Comparison of ENCODE assay signal across 8 cellular contexts in the genomic region with DNA sequence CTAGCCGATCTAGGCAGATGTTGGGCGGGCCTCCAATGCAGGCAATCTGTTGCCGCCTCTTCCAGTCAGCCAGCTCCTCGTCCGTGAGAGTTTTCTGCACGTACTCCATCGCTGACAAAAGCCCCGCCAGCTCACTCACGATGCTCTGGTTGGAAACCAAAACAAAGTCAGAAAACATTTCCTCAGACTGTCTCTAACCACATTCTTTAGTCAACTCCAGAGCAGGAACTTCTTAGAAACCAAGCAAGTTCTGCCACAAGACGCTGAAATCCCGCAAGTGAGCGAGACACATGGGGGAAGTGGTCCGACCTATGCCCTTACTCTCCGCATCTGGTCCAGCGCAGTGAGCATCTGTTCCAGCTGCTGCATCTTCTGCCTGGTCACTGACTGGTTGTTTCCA. TPM values are rescaled to one million over a fixed set of nuclear protein-coding genes. Genes with fewer than 3 reads are reported as not detected.
DNase-seq lines count a peak whose midpoint lies in the region; ATAC-seq and TF ChIP-seq lines count a peak whose summit lies in the region.

No MANE protein-coding gene starts in this region.

- peak overlapping the region; percentile 34 for H3K4me3 Mint-ChIP-seq in activated CD4-positive, alpha-beta memory T cell treated with anti-CD3 and anti-CD28 coated beads, Interleukin-2, amount 10 ng/mL, durations not matched to agents 7 days and 5 days
- H3K4me3 Mint-ChIP-seq in memory B cell, result no peak overlapping the region

- H3K27ac Mint-ChIP-seq in activated CD4-positive, alpha-beta memory T cell treated with anti-CD3 and anti-CD28 coated beads, Interleukin-2, amount 10 ng/mL, durations not matched to agents 7 days and 5 days, result peak overlapping the region; percentile 73
- peak overlapping the region; percentile 31 for H3K27ac Mint-ChIP-seq in memory B cell

- DNase-seq in AG09309 (ENCODE audit: low read depth) (peak; percentile 96), memory B cell (ENCODE audit: low spot score in 2 of 2) (no peak), gastrocnemius medialis (no peak), NCI-H345 treated with DMSO at 0.1 percent for 48 hours (lab: John Stamatoyannopoulos, UW; ENCODE audit: unreplicated experiment) (no peak), HuH-7 (ENCODE audit: low spot score) (no peak)
- peak; percentile 86 for DNase-seq in activated CD4-positive, alpha-beta memory T cell treated with anti-CD3 and anti-CD28 coated beads, Interleukin-2, amount 10 ng/mL, durations not matched to agents 7 days and 5 days

- ATAC-seq in GM21825 (IDR thresholded peaks at IDR 0.05; ENCODE audit: unreplicated experiment) (peak; percentile 58), memory B cell (ENCODE audit: low read depth) (peak; percentile 84), gastrocnemius medialis (no peak), HG03432 (IDR thresholded peaks at IDR 0.05; ENCODE audit: unreplicated experiment) (no peak)

- POLR2A ChIA-PET in activated CD4-positive, alpha-beta memory T cell treated with anti-CD3 and anti-CD28 coated beads, Interleukin-2, amount 10 ng/mL, durations not matched to agents 7 days and 5 days (lab: Charles Lee), result interaction anchor here (0.7 to 2.8 kb wide), 10 partner anchors 12 to 89 kb away, joined by 3 to 32 read pairs (median 4); a partner anchor contains a TSS

- no peaks in the 10 kb centered on the region for H3K27me3 ChIP-seq in gastrocnemius medialis

- no peak for TF ChIP-seq POLR2A in gastrocnemius medialis (IDR thresholded peaks at IDR 0.05)

- no peaks in the 10 kb centered on the region for H3K9me3 Mint-ChIP-seq in activated CD4-positive, alpha-beta memory T cell treated with anti-CD3 and anti-CD28 coated beads, Interleukin-2, amount 10 ng/mL, durations not matched to agents 7 days and 5 days
- H3K9me3 Mint-ChIP-seq in memory B cell, result no peaks in the 10 kb centered on the region

- H3K4me3 ChIP-seq in AG09309 (ENCODE audit: control insufficient read depth, low read depth, low read length) (no peak overlapping the region), gastrocnemius medialis (no peak overlapping the region)

- TF ChIP-seq CTCF in AG09309 (IDR thresholded peaks at IDR 0.05; ENCODE audit: control insufficient read depth, insufficient read depth, low read depth, low read length, missing control alignments) (no peak), gastrocnemius medialis (IDR thresholded peaks at IDR 0.05 in 4 of 5, conservative IDR thresholded peaks at IDR 0.05 in 1 of 5) (no peak)

- H3K36me3 Mint-ChIP-seq in activated CD4-positive, alpha-beta memory T cell treated with anti-CD3 and anti-CD28 coated beads, Interleukin-2, amount 10 ng/mL, durations not matched to agents 7 days and 5 days (ENCODE audit: low read depth), result peaks cover 65% of the 10 kb centered on the region
- H3K36me3 Mint-ChIP-seq in memory B cell, result peaks cover 28% of the 10 kb centered on the region

- no peaks in the 10 kb centered on the region for H3K9me3 ChIP-seq in gastrocnemius medialis

- no peaks in the 10 kb centered on the region for H3K27me3 Mint-ChIP-seq in activated CD4-positive, alpha-beta memory T cell treated with anti-CD3 and anti-CD28 coated beads, Interleukin-2, amount 10 ng/mL, durations not matched to agents 7 days and 5 days
- no peaks in the 10 kb centered on the region for H3K27me3 Mint-ChIP-seq in memory B cell

- CTCF ChIA-PET in activated CD4-positive, alpha-beta memory T cell treated with anti-CD3 and anti-CD28 coated beads, Interleukin-2, amount 10 ng/mL, durations not matched to agents 7 days and 5 days (lab: Charles Lee), result interaction anchor here (0.6 to 1.3 kb wide), 10 partner anchors 8 to 217 kb away, joined by 3 to 7 read pairs (median 4); a partner anchor contains a TSS

- peak overlapping the region in 1 of 4 donors; percentile 1 for H3K27ac ChIP-seq in gastrocnemius medialis

- in situ Hi-C loops in gastrocnemius medialis (cut with MboI; ENCODE audit: low sequenced_read_pairs in 4 of 4), result loop anchor here in 1 of 4 donors (25.0 kb wide), 1 partner anchor 150 kb away; no protein-coding TSS in a partner anchor

- intact Hi-C loops in gastrocnemius medialis (cut with DNase I; ENCODE audit: low total_unique reads), result no loop called here

- no peaks in the 10 kb centered on the region for H3K4me1 ChIP-seq in gastrocnemius medialis

- peaks cover 7 to 92% of the 10 kb centered on the region in 2 donors for H3K36me3 ChIP-seq in gastrocnemius medialis

- peaks cover 67% of the 10 kb centered on the region for H3K4me1 Mint-ChIP-seq in activated CD4-positive, alpha-beta memory T cell treated with anti-CD3 and anti-CD28 coated beads, Interleukin-2, amount 10 ng/mL, durations not matched to agents 7 days and 5 days
- peaks cover 17% of the 10 kb centered on the region for H3K4me1 Mint-ChIP-seq in memory B cell

RNA-seq across cellular contexts. Expression of a gene that starts 49.1 kb away (rescaled TPM):
- total RNA-seq in activated CD4-positive, alpha-beta memory T cell treated with anti-CD3 and anti-CD28 coated beads, Interleukin-2, amount 10 ng/mL, durations not matched to agents 7 days and 5 days, result 10 to 100 TPM; 88.4 to 96.7 TPM
- 10 to 100 TPM; 36.0 to 87.0 (median 60.7) TPM for total RNA-seq in gastrocnemius medialis

RNA-seq across cellular contexts. Expression of a gene that starts 50.8 kb away (rescaled TPM):
- total RNA-seq in activated CD4-positive, alpha-beta memory T cell treated with anti-CD3 and anti-CD28 coated beads, Interleukin-2, amount 10 ng/mL, durations not matched to agents 7 days and 5 days, result 100 to 1,000 TPM; 130 to 135 TPM
- total RNA-seq in gastrocnemius medialis, result 100 to 1,000 TPM in 3 of 4 donors, 10 to 100 TPM in 1; 88.4 to 203 (median 130) TPM

Comparison
In these comparisons a context has a peak if more than half of its experiments do, and no peak if none do; other contexts are left out.
1. DNase-seq: peak in AG09309 (single experiment) and activated CD4-positive, alpha-beta memory T cell treated with anti-CD3 and anti-CD28 coated beads, Interleukin-2, amount 10 ng/mL, durations not matched to agents 7 days and 5 days (single experiment); none in memory B cell (0 of 2), gastrocnemius medialis (0 of 2), NCI-H345 treated with DMSO at 0.1 percent for 48 hours (single experiment) and HuH-7 (single experiment).
2. ATAC-seq: peak in GM21825 (single experiment) and memory B cell (single experiment); none in gastrocnemius medialis (0 of 2) and HG03432 (single experiment).